8 cellular contexts compared by ENCODE assay signal in genomic region chr10:132337019-132337418, GRCh38. TPM values are rescaled to one million over a fixed set of nuclear protein-coding genes. Genes with fewer than 3 reads are reported as not detected.
A peak's percentile ranks its signal among the peaks of the same experiment; 100 is the strongest.
DNase-seq lines count a peak whose midpoint lies in the region; ATAC-seq and TF ChIP-seq lines count a peak whose summit lies in the region.

No MANE protein-coding gene starts in this region.

- H3K4me1 Mint-ChIP-seq in T-cell: peaks cover 18 to 34% (median 30%) of the 10 kb centered on the region in 3 donors

- no peaks in the 10 kb centered on the region for H3K79me2 ChIP-seq in fibroblast of lung (ENCODE audit: control insufficient read depth, insufficient read depth, low read length)

- H3K27me3 ChIP-seq in fibroblast of lung (ENCODE audit: control insufficient read depth, insufficient read depth, low read length): no peaks in the 10 kb centered on the region
- H3K27me3 ChIP-seq in sigmoid colon: no peaks in the 10 kb centered on the region

- H3K4me3 ChIP-seq in fibroblast of lung (replicated peaks in 1 of 4; ENCODE audit: control extremely low read depth in 1 of 4, insufficient read depth in 1 of 4, low read depth in 3 of 4, low read length in 4 of 4) (no peak overlapping the region), sigmoid colon (peak overlapping the region; percentile 24 to 46 (median 44))

- no peaks in the 10 kb centered on the region for H3K9me3 Mint-ChIP-seq in T-cell

- H3K9me3 ChIP-seq in fibroblast of lung (ENCODE audit: control insufficient read depth, insufficient read depth, low read depth, low read length) (no peaks in the 10 kb centered on the region), sigmoid colon (no peaks in the 10 kb centered on the region)

- peak overlapping the region; percentile 28 to 73 for H3K27ac Mint-ChIP-seq in T-cell

- peak overlapping the region; percentile 15 for H3K4me2 ChIP-seq in fibroblast of lung (ENCODE audit: extremely low read depth, insufficient read depth, low read length)

- no peak for TF ChIP-seq EP300 in sigmoid colon (IDR thresholded peaks at IDR 0.05)

- peaks cover 2% of the 10 kb centered on the region for H3K4me1 ChIP-seq in fibroblast of lung (ENCODE audit: control insufficient read depth, extremely low read depth, insufficient read depth, low read length)
- peaks cover 0 to 15% (median 11%) of the 10 kb centered on the region in 4 donors for H3K4me1 ChIP-seq in sigmoid colon

- H3K36me3 Mint-ChIP-seq in T-cell: peaks cover 11% of the 10 kb centered on the region

- H3K36me3 ChIP-seq in fibroblast of lung (ENCODE audit: control insufficient read depth, insufficient read depth, low read length) (no peaks in the 10 kb centered on the region), sigmoid colon (peaks cover 0 to 32% (median 0%) of the 10 kb centered on the region in 4 donors)

- H3K4me3 Mint-ChIP-seq in T-cell: peak overlapping the region; percentile 77 to 83 (median 81)

- in situ Hi-C loops in GM13977 (cut with MboI; ENCODE audit: low pct_unique_long_range_greater_than_20kb, low sequenced_read_pairs, unreplicated experiment): no loop called here

- no peak overlapping the region for H3K27ac ChIP-seq in fibroblast of lung (ENCODE audit: insufficient read depth, low read length)
- peak overlapping the region; percentile 22 to 69 (median 64) for H3K27ac ChIP-seq in sigmoid colon

- TF ChIP-seq CTCF in fibroblast of lung (conservative IDR thresholded peaks at IDR 0.05 in 1 of 2, IDR thresholded peaks at IDR 0.05 in 1 of 2; ENCODE audit: low read depth in 1 of 2, low read length in 2 of 2): no peak
- no peak for TF ChIP-seq CTCF in sigmoid colon (IDR thresholded peaks at IDR 0.05)
- no peak for TF ChIP-seq CTCF in GM13977 (IDR thresholded peaks at IDR 0.05; ENCODE audit: extremely low read depth, insufficient read depth, missing control alignments)

- no peaks in the 10 kb centered on the region for H3K27me3 Mint-ChIP-seq in T-cell

- intact Hi-C loops in sigmoid colon (cut with DNase I): loop anchor here (10.0 kb wide), 1 partner anchor 968 kb away; the partner anchor contains the start of genes TUBGCP2 and ZNF511

- POLR2A ChIA-PET in T-cell (lab: Charles Lee): no interaction called here

- 37 to 49% methylated on average over 14 of the region's 14 CpGs for WGBS in sigmoid colon, 2 donors

- no peak for DNase-seq in T-cell
- peak in 1 of 2 donors; percentile 43 for DNase-seq in fibroblast of lung (ENCODE audit: low read depth in 2 of 2)
- peak; percentile 64 for DNase-seq in sigmoid colon
- DNase-seq in activated CD4-positive, CD25-positive, alpha-beta regulatory T cell (lab: John Stamatoyannopoulos, UW): no peak
- DNase-seq in GM13977 (ENCODE audit: low spot score): no peak
- DNase-seq in occipital lobe (lab: John Stamatoyannopoulos, UW): no peak

- TF ChIP-seq POLR2A in GM18526 (IDR thresholded peaks at IDR 0.05; ENCODE audit: extremely low read depth, insufficient read length): peak; percentile 43
- no peak for TF ChIP-seq POLR2A in sigmoid colon (IDR thresholded peaks at IDR 0.05)

- CTCF ChIA-PET in T-cell (lab: Charles Lee): no interaction called here

- no peaks in the 10 kb centered on the region for H4K20me1 ChIP-seq in fibroblast of lung (ENCODE audit: control insufficient read depth, extremely low read depth, insufficient read depth, low read length)

- no peak overlapping the region for H3K9ac ChIP-seq in fibroblast of lung (ENCODE audit: insufficient read depth, low read length)

- no peak overlapping the region for H2AFZ ChIP-seq in fibroblast of lung (ENCODE audit: low read length)

- peak in 2 of 4 experiments; percentile 9 to 14 for ATAC-seq in T-cell (replicated peaks in 1 of 4)
- no peak for ATAC-seq in HG02938 (IDR thresholded peaks at IDR 0.05; ENCODE audit: unreplicated experiment)

RNA-seq across cellular contexts. Expression of gene LRRC27, which starts 5.0 kb away (rescaled TPM):
- total RNA-seq in T-cell (1 to 10 TPM; 3.1 to 7.8 (median 7.0) TPM), fibroblast of lung (11.7 and 13.1 TPM in 2 replicates), sigmoid colon (10 to 100 TPM in 1 of 4 donors, 1 to 10 TPM in 3; 6.1 to 15.5 (median 8.1) TPM), occipital lobe (22.8 TPM)
- polyA plus RNA-seq in fibroblast of lung (3.5 and 4.1 TPM in 2 replicates), sigmoid colon (1 to 10 TPM; 1.4 to 6.2 (median 1.8) TPM)
- 3.6 and 5.5 TPM in 2 replicates for polyA plus RNA-seq in fibroblast of lung (2012)
- polyA minus RNA-seq in fibroblast of lung (ENCODE audit: low replicate concordance): 2.9 and 5.4 TPM in 2 replicates

RNA-seq across cellular contexts. Expression of gene STK32C, which starts 29.3 kb away (rescaled TPM):
- total RNA-seq in T-cell (10 to 100 TPM in 3 of 5 donors, 1 to 10 TPM in 2; 5.8 to 16.4 (median 12.2) TPM), fibroblast of lung (12.6 and 21.5 TPM in 2 replicates), sigmoid colon (1 to 10 TPM; 4.3 to 8.4 (median 6.1) TPM), occipital lobe (21.5 TPM)
- polyA plus RNA-seq in fibroblast of lung (4.4 and 8.0 TPM in 2 replicates), sigmoid colon (10 to 100 TPM; 10.4 to 12.8 (median 12.6) TPM)
- 8.4 and 17.6 TPM in 2 replicates for polyA plus RNA-seq in fibroblast of lung (2012)
- polyA minus RNA-seq in fibroblast of lung (ENCODE audit: low replicate concordance): 8.6 and 15.8 TPM in 2 replicates

RNA-seq across cellular contexts. Expression of gene PWWP2B, which starts 60.0 kb away (rescaled TPM):
- total RNA-seq in T-cell: 10 to 100 TPM; 11.5 to 15.3 (median 13.6) TPM
- 14.1 and 15.9 TPM in 2 replicates for total RNA-seq in fibroblast of lung
- 1.5 and 1.6 TPM in 2 replicates for polyA plus RNA-seq in fibroblast of lung
- 3.3 and 4.4 TPM in 2 replicates for polyA plus RNA-seq in fibroblast of lung (2012)
- polyA minus RNA-seq in fibroblast of lung (ENCODE audit: low replicate concordance): 1.7 and 1.9 TPM in 2 replicates
- total RNA-seq in sigmoid colon: 10 to 100 TPM in 1 of 4 donors, 1 to 10 TPM in 3; 7.7 to 10.2 (median 9.3) TPM
- polyA plus RNA-seq in sigmoid colon: 10 to 100 TPM; 27.0 to 50.8 (median 28.2) TPM
- total RNA-seq in occipital lobe: 5.6 TPM

Comparison
In these comparisons a context has a peak if more than half of its experiments do, and no peak if none do; other contexts are left out.
1. H3K4me3 ChIP-seq: peak in sigmoid colon (4 of 4); none in fibroblast of lung (0 of 4).